In the genomic region with DNA sequence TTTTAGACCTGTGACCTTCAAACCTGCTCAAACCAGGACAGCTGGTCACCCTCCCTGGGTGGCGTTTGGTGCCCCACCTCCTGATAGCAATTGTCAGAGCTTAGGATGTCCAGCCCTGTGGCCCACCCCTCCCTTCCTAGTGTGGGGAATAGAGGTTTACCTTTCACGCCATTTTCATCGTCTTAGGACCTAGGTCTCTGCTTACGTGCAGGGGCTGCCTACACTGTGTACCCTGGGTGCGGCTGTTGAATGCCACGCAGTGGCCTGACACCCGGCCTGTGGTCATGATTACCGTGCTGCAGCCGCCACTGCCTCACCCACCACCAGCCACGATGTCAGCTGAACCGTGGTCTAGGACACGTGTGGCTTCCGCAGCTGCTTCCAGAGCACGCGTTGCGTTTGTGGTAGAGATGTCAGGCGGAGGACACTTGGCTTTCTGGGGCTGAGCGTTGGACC, we compare ENCODE assay signal across 13 cellular contexts.
DNase-seq lines count a peak whose midpoint lies in the region; ATAC-seq and TF ChIP-seq lines count a peak whose summit lies in the region.
"Had no signal": no experiment of that assay in that cellular context is flagged by ENCODE, and none has a peak within 500 bp of the region (broad histone marks: within the 10 kb centered on the region; RNA-seq: fewer than 3 reads in every experiment).

No MANE protein-coding gene starts in this region.

- peaks cover 59% of the 10 kb centered on the region for H3K4me1 ChIP-seq in psoas muscle

- no peaks in the 10 kb centered on the region for H3K9me3 ChIP-seq in psoas muscle

- H3K27me3 Mint-ChIP-seq in activated B cell treated with CpG ODN at 0.5 μM for 24 hours = no peaks in the 10 kb centered on the region
- H3K27me3 Mint-ChIP-seq: CD4-positive, CD25-positive, alpha-beta regulatory T cell had no signal

- no peak for ATAC-seq in activated B cell treated with CpG ODN at 0.5 μM for 24 hours (ENCODE audit: low read depth)
- peak; percentile 31 to 63 (median 36) for ATAC-seq in psoas muscle
- no peak for ATAC-seq in HG02798 (IDR thresholded peaks at IDR 0.05; ENCODE audit: poor library complexity, unreplicated experiment)
- ATAC-seq in GM18511 (IDR thresholded peaks at IDR 0.05; ENCODE audit: unreplicated experiment) = no peak
- ATAC-seq: Panc1 had no signal

- H3K36me3 ChIP-seq in psoas muscle (ENCODE audit: insufficient read depth in 1 of 2, low read depth in 1 of 2) = peaks cover 0 to 32% of the 10 kb centered on the region in 2 donors

- H3K27me3 ChIP-seq in psoas muscle (ENCODE audit: insufficient read depth in 3 of 3, low read length in 2 of 3) = no peaks in the 10 kb centered on the region

- intact Hi-C loops in activated B cell treated with CpG ODN at 0.5 μM for 24 hours (cut with micrococcal nuclease) (no loop called here), psoas muscle (cut with DNase I) (loop anchor here (5.0 kb wide), 2 partner anchors 117 to 1887 kb away; a partner anchor contains a TSS)

- POLR2A ChIA-PET in activated B cell treated with CpG ODN at 0.5 μM for 24 hours (lab: Charles Lee) = no interaction called here

- WGBS in psoas muscle, 3 donors = 23 to 57% (median 32%) methylated on average over 18 of the region's 18 CpGs

- DNase-seq in activated B cell treated with CpG ODN at 0.5 μM for 24 hours (no peak), foreskin fibroblast (no peak), psoas muscle (peak in 1 of 2 donors; percentile 75), amniotic stem cell (lab: John Stamatoyannopoulos, UW) (no peak)
- DNase-seq in stimulated activated CD4-positive, alpha-beta T cell treated with anti-CD3 and anti-CD28 coated beads, Interleukin-4, amount 100 ng/mL, for 24 hours = no peak
- DNase-seq: activated gamma-delta T cell; CD4-positive, CD25-positive, alpha-beta regulatory T cell; stimulated activated naive CD4-positive, alpha-beta T cell; WERI-Rb-1 had no signal

- H3K9me3 Mint-ChIP-seq in activated B cell treated with CpG ODN at 0.5 μM for 24 hours = no peaks in the 10 kb centered on the region
- H3K9me3 Mint-ChIP-seq: CD4-positive, CD25-positive, alpha-beta regulatory T cell had no signal

- no peak overlapping the region for H3K4me3 Mint-ChIP-seq in activated B cell treated with CpG ODN at 0.5 μM for 24 hours
- H3K4me3 Mint-ChIP-seq: CD4-positive, CD25-positive, alpha-beta regulatory T cell had no signal

- CTCF ChIA-PET in activated B cell treated with CpG ODN at 0.5 μM for 24 hours (lab: Charles Lee) = no interaction called here

- TF ChIP-seq CTCF in C4-2B (conservative IDR thresholded peaks at IDR 0.05) = no peak
- no peak for TF ChIP-seq CTCF in activated B cell treated with CpG ODN at 0.5 μM for 24 hours (IDR thresholded peaks at IDR 0.05)
- no peak for TF ChIP-seq CTCF in foreskin fibroblast (IDR thresholded peaks at IDR 0.05; ENCODE audit: low read depth, low read length)
- TF ChIP-seq CTCF in psoas muscle (IDR thresholded peaks at IDR 0.05) = no peak

- peaks cover 94% of the 10 kb centered on the region for H3K36me3 Mint-ChIP-seq in activated B cell treated with CpG ODN at 0.5 μM for 24 hours (ENCODE audit: low read depth)

- peak overlapping the region; percentile 2 for H3K27ac Mint-ChIP-seq in activated B cell treated with CpG ODN at 0.5 μM for 24 hours

- peak overlapping the region; percentile 42 for H3K27ac ChIP-seq in C4-2B
- peak overlapping the region; percentile 78 for H3K27ac ChIP-seq in psoas muscle
- H3K27ac ChIP-seq: WERI-Rb-1 had no signal

- H3K4me3 ChIP-seq in foreskin fibroblast (ENCODE audit: low read depth in 1 of 2, low read length in 2 of 2) (peak overlapping the region; percentile 30 to 41), psoas muscle (peak overlapping the region; percentile 50)

- no peaks in the 10 kb centered on the region for H3K4me1 Mint-ChIP-seq in activated B cell treated with CpG ODN at 0.5 μM for 24 hours

Comparison
In these comparisons a context has a peak if more than half of its experiments do, and no peak if none do; other contexts are left out.
1. ATAC-seq: peak in psoas muscle (4 of 4); none in activated B cell treated with CpG ODN at 0.5 μM for 24 hours (single experiment), HG02798 (single experiment) and GM18511 (single experiment).